2 cellular contexts compared by ENCODE assay signal in genomic region chr7:107693396-107693795, GRCh38.
TF ChIP-seq lines count a peak whose summit lies in the region.

No MANE protein-coding gene starts in this region.

TF ChIP-seq in GM23338, 12 proteins besides CTCF, POLR2A, EP300 and RAD21:
- TF ChIP-seq, protein P1, sequence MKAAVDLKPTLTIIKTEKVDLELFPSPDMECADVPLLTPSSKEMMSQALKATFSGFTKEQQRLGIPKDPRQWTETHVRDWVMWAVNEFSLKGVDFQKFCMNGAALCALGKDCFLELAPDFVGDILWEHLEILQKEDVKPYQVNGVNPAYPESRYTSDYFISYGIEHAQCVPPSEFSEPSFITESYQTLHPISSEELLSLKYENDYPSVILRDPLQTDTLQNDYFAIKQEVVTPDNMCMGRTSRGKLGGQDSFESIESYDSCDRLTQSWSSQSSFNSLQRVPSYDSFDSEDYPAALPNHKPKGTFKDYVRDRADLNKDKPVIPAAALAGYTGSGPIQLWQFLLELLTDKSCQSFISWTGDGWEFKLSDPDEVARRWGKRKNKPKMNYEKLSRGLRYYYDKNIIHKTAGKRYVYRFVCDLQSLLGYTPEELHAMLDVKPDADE (IDR thresholded peaks at IDR 0.05) = no peak
- TF ChIP-seq, protein P2, sequence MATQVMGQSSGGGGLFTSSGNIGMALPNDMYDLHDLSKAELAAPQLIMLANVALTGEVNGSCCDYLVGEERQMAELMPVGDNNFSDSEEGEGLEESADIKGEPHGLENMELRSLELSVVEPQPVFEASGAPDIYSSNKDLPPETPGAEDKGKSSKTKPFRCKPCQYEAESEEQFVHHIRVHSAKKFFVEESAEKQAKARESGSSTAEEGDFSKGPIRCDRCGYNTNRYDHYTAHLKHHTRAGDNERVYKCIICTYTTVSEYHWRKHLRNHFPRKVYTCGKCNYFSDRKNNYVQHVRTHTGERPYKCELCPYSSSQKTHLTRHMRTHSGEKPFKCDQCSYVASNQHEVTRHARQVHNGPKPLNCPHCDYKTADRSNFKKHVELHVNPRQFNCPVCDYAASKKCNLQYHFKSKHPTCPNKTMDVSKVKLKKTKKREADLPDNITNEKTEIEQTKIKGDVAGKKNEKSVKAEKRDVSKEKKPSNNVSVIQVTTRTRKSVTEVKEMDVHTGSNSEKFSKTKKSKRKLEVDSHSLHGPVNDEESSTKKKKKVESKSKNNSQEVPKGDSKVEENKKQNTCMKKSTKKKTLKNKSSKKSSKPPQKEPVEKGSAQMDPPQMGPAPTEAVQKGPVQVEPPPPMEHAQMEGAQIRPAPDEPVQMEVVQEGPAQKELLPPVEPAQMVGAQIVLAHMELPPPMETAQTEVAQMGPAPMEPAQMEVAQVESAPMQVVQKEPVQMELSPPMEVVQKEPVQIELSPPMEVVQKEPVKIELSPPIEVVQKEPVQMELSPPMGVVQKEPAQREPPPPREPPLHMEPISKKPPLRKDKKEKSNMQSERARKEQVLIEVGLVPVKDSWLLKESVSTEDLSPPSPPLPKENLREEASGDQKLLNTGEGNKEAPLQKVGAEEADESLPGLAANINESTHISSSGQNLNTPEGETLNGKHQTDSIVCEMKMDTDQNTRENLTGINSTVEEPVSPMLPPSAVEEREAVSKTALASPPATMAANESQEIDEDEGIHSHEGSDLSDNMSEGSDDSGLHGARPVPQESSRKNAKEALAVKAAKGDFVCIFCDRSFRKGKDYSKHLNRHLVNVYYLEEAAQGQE (IDR thresholded peaks at IDR 0.05; ENCODE audit: unreplicated experiment) = no peak
- TF ChIP-seq ZNF331 (CRISPR knock-in tag; IDR thresholded peaks at IDR 0.05; ENCODE audit: low read depth) (no peak), EZH2 (IDR thresholded peaks at IDR 0.05; ENCODE audit: low read depth, unreplicated experiment) (no peak), STAT1 (IDR thresholded peaks at IDR 0.05; ENCODE audit: unreplicated experiment) (no peak), POLR2AphosphoS5 (IDR thresholded peaks at IDR 0.05; ENCODE audit: low read depth) (no peak), EZH2phosphoT487 (IDR thresholded peaks at IDR 0.05; ENCODE audit: unreplicated experiment) (no peak), JUNB (IDR thresholded peaks at IDR 0.05; ENCODE audit: unreplicated experiment) (no peak), ZNF114 (CRISPR knock-in tag; IDR thresholded peaks at IDR 0.05) (no peak), NANOG (IDR thresholded peaks at IDR 0.05; ENCODE audit: borderline replicate concordance) (no peak), CREB1 (CRISPR knock-in tag; IDR thresholded peaks at IDR 0.05; ENCODE audit: low read depth) (no peak)
- TF ChIP-seq, protein P3, sequence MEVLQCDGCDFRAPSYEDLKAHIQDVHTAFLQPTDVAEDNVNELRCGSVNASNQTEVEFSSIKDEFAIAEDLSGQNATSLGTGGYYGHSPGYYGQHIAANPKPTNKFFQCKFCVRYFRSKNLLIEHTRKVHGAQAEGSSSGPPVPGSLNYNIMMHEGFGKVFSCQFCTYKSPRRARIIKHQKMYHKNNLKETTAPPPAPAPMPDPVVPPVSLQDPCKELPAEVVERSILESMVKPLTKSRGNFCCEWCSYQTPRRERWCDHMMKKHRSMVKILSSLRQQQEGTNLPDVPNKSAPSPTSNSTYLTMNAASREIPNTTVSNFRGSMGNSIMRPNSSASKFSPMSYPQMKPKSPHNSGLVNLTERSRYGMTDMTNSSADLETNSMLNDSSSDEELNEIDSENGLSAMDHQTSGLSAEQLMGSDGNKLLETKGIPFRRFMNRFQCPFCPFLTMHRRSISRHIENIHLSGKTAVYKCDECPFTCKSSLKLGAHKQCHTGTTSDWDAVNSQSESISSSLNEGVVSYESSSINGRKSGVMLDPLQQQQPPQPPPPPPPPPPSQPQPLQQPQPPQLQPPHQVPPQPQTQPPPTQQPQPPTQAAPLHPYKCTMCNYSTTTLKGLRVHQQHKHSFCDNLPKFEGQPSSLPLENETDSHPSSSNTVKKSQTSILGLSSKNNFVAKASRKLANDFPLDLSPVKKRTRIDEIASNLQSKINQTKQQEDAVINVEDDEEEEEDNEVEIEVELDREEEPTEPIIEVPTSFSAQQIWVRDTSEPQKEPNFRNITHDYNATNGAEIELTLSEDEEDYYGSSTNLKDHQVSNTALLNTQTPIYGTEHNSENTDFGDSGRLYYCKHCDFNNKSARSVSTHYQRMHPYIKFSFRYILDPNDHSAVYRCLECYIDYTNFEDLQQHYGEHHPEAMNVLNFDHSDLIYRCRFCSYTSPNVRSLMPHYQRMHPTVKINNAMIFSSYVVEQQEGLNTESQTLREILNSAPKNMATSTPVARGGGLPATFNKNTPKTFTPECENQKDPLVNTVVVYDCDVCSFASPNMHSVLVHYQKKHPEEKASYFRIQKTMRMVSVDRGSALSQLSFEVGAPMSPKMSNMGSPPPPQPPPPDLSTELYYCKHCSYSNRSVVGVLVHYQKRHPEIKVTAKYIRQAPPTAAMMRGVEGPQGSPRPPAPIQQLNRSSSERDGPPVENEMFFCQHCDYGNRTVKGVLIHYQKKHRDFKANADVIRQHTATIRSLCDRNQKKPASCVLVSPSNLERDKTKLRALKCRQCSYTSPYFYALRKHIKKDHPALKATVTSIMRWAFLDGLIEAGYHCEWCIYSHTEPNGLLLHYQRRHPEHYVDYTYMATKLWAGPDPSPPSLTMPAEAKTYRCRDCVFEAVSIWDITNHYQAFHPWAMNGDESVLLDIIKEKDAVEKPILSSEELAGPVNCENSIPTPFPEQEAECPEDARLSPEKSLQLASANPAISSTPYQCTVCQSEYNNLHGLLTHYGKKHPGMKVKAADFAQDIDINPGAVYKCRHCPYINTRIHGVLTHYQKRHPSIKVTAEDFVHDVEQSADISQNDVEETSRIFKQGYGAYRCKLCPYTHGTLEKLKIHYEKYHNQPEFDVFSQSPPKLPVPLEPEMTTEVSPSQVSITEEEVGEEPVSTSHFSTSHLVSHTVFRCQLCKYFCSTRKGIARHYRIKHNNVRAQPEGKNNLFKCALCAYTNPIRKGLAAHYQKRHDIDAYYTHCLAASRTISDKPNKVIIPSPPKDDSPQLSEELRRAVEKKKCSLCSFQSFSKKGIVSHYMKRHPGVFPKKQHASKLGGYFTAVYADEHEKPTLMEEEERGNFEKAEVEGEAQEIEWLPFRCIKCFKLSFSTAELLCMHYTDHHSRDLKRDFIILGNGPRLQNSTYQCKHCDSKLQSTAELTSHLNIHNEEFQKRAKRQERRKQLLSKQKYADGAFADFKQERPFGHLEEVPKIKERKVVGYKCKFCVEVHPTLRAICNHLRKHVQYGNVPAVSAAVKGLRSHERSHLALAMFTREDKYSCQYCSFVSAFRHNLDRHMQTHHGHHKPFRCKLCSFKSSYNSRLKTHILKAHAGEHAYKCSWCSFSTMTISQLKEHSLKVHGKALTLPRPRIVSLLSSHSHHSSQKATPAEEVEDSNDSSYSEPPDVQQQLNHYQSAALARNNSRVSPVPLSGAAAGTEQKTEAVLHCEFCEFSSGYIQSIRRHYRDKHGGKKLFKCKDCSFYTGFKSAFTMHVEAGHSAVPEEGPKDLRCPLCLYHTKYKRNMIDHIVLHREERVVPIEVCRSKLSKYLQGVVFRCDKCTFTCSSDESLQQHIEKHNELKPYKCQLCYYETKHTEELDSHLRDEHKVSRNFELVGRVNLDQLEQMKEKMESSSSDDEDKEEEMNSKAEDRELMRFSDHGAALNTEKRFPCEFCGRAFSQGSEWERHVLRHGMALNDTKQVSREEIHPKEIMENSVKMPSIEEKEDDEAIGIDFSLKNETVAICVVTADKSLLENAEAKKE (CRISPR knock-in tag; IDR thresholded peaks at IDR 0.05) = no peak

TF ChIP-seq in endothelial cell of umbilical vein, 7 proteins besides CTCF, POLR2A, EP300 and RAD21:
- TF ChIP-seq MYC (IDR thresholded peaks at IDR 0.05; ENCODE audit: low read depth, low read length) (no peak), GATA2 (IDR thresholded peaks at IDR 0.05; ENCODE audit: insufficient read depth, insufficient read length, low read depth, low read length) (no peak), POLR2AphosphoS5 (IDR thresholded peaks at IDR 0.05; ENCODE audit: insufficient read depth, low read depth, low read length) (no peak), FOS (IDR thresholded peaks at IDR 0.05; ENCODE audit: borderline replicate concordance, insufficient read depth, low read length) (no peak)
- TF ChIP-seq, protein P4, sequence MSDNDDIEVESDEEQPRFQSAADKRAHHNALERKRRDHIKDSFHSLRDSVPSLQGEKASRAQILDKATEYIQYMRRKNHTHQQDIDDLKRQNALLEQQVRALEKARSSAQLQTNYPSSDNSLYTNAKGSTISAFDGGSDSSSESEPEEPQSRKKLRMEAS (IDR thresholded peaks at IDR 0.05; ENCODE audit: insufficient read depth, insufficient read length) = no peak
TF ChIP-seq in endothelial cell of umbilical vein: peak in this region for 0.
